Comparison of ENCODE assay signal across 19 cellular contexts in genomic region chr10:128008521-128009250, GRCh38.
"Had no signal": no experiment of that assay in that cellular context is flagged by ENCODE, and none has a peak within 500 bp of the region (broad histone marks: within the 10 kb centered on the region; RNA-seq: fewer than 3 reads in every experiment).

No MANE protein-coding gene starts in this region.

- H3K4me2 ChIP-seq: SK-N-SH had no signal

- DNase-seq: activated CD4-positive, alpha-beta T cell treated with anti-CD3 and anti-CD28 coated beads, Interleukin-2, amount 10 ng/mL, durations not matched to agents 7 days and 5 days; activated CD8-positive, alpha-beta memory T cell treated with anti-CD3 and anti-CD28 coated beads, Interleukin-2, amount 10 ng/mL, durations not matched to agents 7 days and 5 days; activated CD8-positive, alpha-beta T cell treated with anti-CD3 and anti-CD28 coated beads for 36 hours; kidney; nephron progenitor cell; nucleus accumbens; posterior cingulate gyrus; SK-N-SH; spleen; stimulated activated CD4-positive, alpha-beta T cell treated with anti-CD3 and anti-CD28 coated beads, Interleukin-4, amount 100 ng/mL, for 4 hours; stimulated activated naive CD8-positive, alpha-beta T cell treated with anti-CD3 and anti-CD28 coated beads, Interleukin-15, Interleukin-2, amounts not matched to agents 100 U/mL and 50 U/mL, for 24 hours had no signal

- H3K27ac ChIP-seq: ascending aorta, epithelial cell of prostate had no signal

- H3K4me3 Mint-ChIP-seq: activated CD4-positive, alpha-beta T cell treated with anti-CD3 and anti-CD28 coated beads, Interleukin-2, amount 10 ng/mL, durations not matched to agents 7 days and 5 days; activated CD8-positive, alpha-beta memory T cell treated with anti-CD3 and anti-CD28 coated beads, Interleukin-2, amount 10 ng/mL, durations not matched to agents 7 days and 5 days; activated CD8-positive, alpha-beta T cell treated with anti-CD3 and anti-CD28 coated beads for 36 hours; activated T-helper 1 cell treated with anti-CD3 and anti-CD28 coated beads, Interleukin-12 subunit alpha, Interleukin-12 subunit beta, Interleukin-2, Interleukin-4 antibody, amounts not matched to agents 30 ng/mL and 10 ng/mL and 1 ng/mL, durations not matched to agents 14 hours and 24 hours and 36 hours; central memory CD8-positive, alpha-beta T cell; memory B cell; nephron progenitor cell had no signal

- H3K36me3 ChIP-seq: ascending aorta, gastroesophageal sphincter, spleen had no signal

- H3K36me3 Mint-ChIP-seq: activated CD8-positive, alpha-beta memory T cell treated with anti-CD3 and anti-CD28 coated beads, Interleukin-2, amount 10 ng/mL, durations not matched to agents 7 days and 5 days; activated naive CD4-positive, alpha-beta T cell treated with anti-CD3 and anti-CD28 coated beads, Interleukin-2, amount 50 U/mL, for 72 hours; memory B cell had no signal

- ATAC-seq: activated CD8-positive, alpha-beta memory T cell treated with anti-CD3 and anti-CD28 coated beads, Interleukin-2, amount 10 ng/mL, durations not matched to agents 7 days and 5 days; activated CD8-positive, alpha-beta T cell treated with anti-CD3 and anti-CD28 coated beads for 36 hours; activated naive CD4-positive, alpha-beta T cell treated with anti-CD3 and anti-CD28 coated beads, Interleukin-2, amount 50 U/mL, for 72 hours; gastroesophageal sphincter; left lobe of liver; stimulated activated naive CD8-positive, alpha-beta T cell treated with anti-CD3 and anti-CD28 coated beads, Interleukin-15, Interleukin-2, amounts not matched to agents 100 U/mL and 50 U/mL, for 24 hours had no signal

- H3K4me1 ChIP-seq: ascending aorta had no signal

- H3K27ac Mint-ChIP-seq: activated CD4-positive, alpha-beta T cell treated with anti-CD3 and anti-CD28 coated beads, Interleukin-2, amount 10 ng/mL, durations not matched to agents 7 days and 5 days; activated CD8-positive, alpha-beta memory T cell treated with anti-CD3 and anti-CD28 coated beads, Interleukin-2, amount 10 ng/mL, durations not matched to agents 7 days and 5 days; activated CD8-positive, alpha-beta T cell treated with anti-CD3 and anti-CD28 coated beads for 36 hours; activated naive CD4-positive, alpha-beta T cell treated with anti-CD3 and anti-CD28 coated beads, Interleukin-2, amount 50 U/mL, for 72 hours; activated T-helper 1 cell treated with anti-CD3 and anti-CD28 coated beads, Interleukin-12 subunit alpha, Interleukin-12 subunit beta, Interleukin-2, Interleukin-4 antibody, amounts not matched to agents 30 ng/mL and 10 ng/mL and 1 ng/mL, durations not matched to agents 14 hours and 24 hours and 36 hours; memory B cell; nephron progenitor cell had no signal

- H3K27me3 ChIP-seq: ascending aorta, spleen had no signal

- H3K9me2 ChIP-seq: SK-N-SH had no signal

- H3K9me3 Mint-ChIP-seq: activated CD4-positive, alpha-beta T cell treated with anti-CD3 and anti-CD28 coated beads, Interleukin-2, amount 10 ng/mL, durations not matched to agents 7 days and 5 days; activated CD8-positive, alpha-beta T cell treated with anti-CD3 and anti-CD28 coated beads for 36 hours; activated naive CD4-positive, alpha-beta T cell treated with anti-CD3 and anti-CD28 coated beads, Interleukin-2, amount 50 U/mL, for 72 hours; activated T-helper 1 cell treated with anti-CD3 and anti-CD28 coated beads, Interleukin-12 subunit alpha, Interleukin-12 subunit beta, Interleukin-2, Interleukin-4 antibody, amounts not matched to agents 30 ng/mL and 10 ng/mL and 1 ng/mL, durations not matched to agents 14 hours and 24 hours and 36 hours; central memory CD8-positive, alpha-beta T cell had no signal

- H3K9me3 ChIP-seq: ascending aorta, gastroesophageal sphincter, SK-N-SH, spleen had no signal

- H3K4me3 ChIP-seq: ascending aorta, gastroesophageal sphincter, spleen had no signal
